In the genomic region with DNA sequence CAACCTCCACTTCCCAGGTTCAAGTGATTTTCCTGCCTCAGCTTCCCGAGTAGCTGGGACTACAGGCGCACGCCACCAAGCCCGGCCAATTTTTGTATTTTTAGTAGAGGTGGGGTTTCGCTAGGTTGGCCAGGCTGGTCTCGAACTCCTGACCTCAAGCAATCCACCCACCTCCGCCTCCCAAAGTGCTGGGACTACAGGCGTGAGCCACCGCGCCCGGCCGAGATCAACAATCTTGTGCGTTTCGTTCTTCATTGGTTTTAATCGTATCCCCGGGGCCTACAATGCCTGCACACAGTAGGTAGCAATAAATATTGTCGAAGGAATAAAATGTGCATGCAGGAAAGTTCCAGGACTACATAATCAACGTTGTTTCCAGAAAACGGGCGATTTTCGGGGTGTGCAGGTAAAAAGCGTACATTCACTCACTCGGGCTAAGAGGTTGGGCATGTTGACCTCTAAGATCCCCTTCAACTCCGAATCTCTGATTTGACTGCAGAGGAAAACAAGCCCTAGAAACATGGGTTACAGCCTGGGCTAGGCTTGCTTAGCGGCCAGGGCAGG, we compare ENCODE assay signal across 8 cellular contexts. TPM values are rescaled to one million over a fixed set of nuclear protein-coding genes. Genes with fewer than 3 reads are reported as not detected.
DNase-seq lines count a peak whose midpoint lies in the region; ATAC-seq and TF ChIP-seq lines count a peak whose summit lies in the region.

No MANE protein-coding gene starts in this region.

- intact Hi-C loops in dorsolateral prefrontal cortex (cut with DNase I) = loop anchor here (5.0 to 10.0 kb wide), 4 partner anchors 104 to 749 kb away; a partner anchor contains a TSS
- intact Hi-C loops in natural killer cell (cut with micrococcal nuclease) = loop anchor here (10.0 kb wide), 2 partner anchors 369 to 749 kb away; a partner anchor contains a TSS

- 0 out of 2 replicates have a peak, but pooled peaks cover 2% of the 10 kb centered on the region for H3F3A ChIP-seq in Loucy (ENCODE audit: low read depth)

- DNase-seq in AG09309 (ENCODE audit: low read depth) (no peak), dorsolateral prefrontal cortex (no peak), natural killer cell (no peak), GM19238 (ENCODE audit: insufficient read length, low spot score) (no peak), NCI-H226 (no peak), DMS 273 treated with DMSO at 0.1 percent for 48 hours (lab: John Stamatoyannopoulos, UW) (no peak)

- H3K27me3 ChIP-seq in Loucy (ENCODE audit: insufficient read depth, low read length, poor library complexity, severe bottlenecking) (no peaks in the 10 kb centered on the region), dorsolateral prefrontal cortex (no peaks in the 10 kb centered on the region)

- H3K9ac ChIP-seq in Loucy (ENCODE audit: low read depth, low read length, poor library complexity, severe bottlenecking) = peak overlapping the region; percentile 88

- H2AFZ ChIP-seq in Loucy (ENCODE audit: low read length) = peak overlapping the region; percentile 81

- peaks cover 42% of the 10 kb centered on the region for H3K4me1 ChIP-seq in Loucy (ENCODE audit: insufficient read depth, low read length, poor library complexity, severe bottlenecking)

- peak overlapping the region; percentile 89 to 96 for H3K27ac Mint-ChIP-seq in natural killer cell

- peak overlapping the region; percentile 83 for H3K4me2 ChIP-seq in Loucy (ENCODE audit: low read depth, low read length, poor library complexity, severe bottlenecking)

- no peaks in the 10 kb centered on the region for H3K9me3 ChIP-seq in Loucy (ENCODE audit: insufficient read depth, low read depth, low read length)

- no peaks in the 10 kb centered on the region for H3K9me3 Mint-ChIP-seq in natural killer cell

- H4K20me1 ChIP-seq in Loucy (ENCODE audit: insufficient read depth, low read length, poor library complexity, severe bottlenecking) = peaks cover 16% of the 10 kb centered on the region

- no peak for TF ChIP-seq CTCF in AG09309 (IDR thresholded peaks at IDR 0.05; ENCODE audit: control insufficient read depth, insufficient read depth, low read depth, low read length, missing control alignments)
- no peak for TF ChIP-seq CTCF in Loucy (conservative IDR thresholded peaks at IDR 0.05; ENCODE audit: low read length)
- TF ChIP-seq CTCF in dorsolateral prefrontal cortex (IDR thresholded peaks at IDR 0.05 in 54 of 56, conservative IDR thresholded peaks at IDR 0.05 in 2 of 56; ENCODE audit: low read depth in 1 of 56, partially characterized antibody in 56 of 56) = no peak
- no peak for TF ChIP-seq CTCF in natural killer cell (IDR thresholded peaks at IDR 0.05)

- H3K27me3 Mint-ChIP-seq in natural killer cell (ENCODE audit: low read depth in 2 of 2) = no peaks in the 10 kb centered on the region

- ATAC-seq in natural killer cell (no peak), GM19455 (IDR thresholded peaks at IDR 0.05; ENCODE audit: unreplicated experiment) (no peak)

- peak overlapping the region; percentile 78 for H3K4me3 ChIP-seq in AG09309 (ENCODE audit: control insufficient read depth, low read depth, low read length)
- peak overlapping the region; percentile 81 for H3K4me3 ChIP-seq in Loucy (ENCODE audit: low read length, poor library complexity, severe bottlenecking)
- H3K4me3 ChIP-seq in dorsolateral prefrontal cortex = peak overlapping the region; percentile 54 to 99 (median 89)

- H3K4me3 Mint-ChIP-seq in natural killer cell = peak overlapping the region; percentile 90

- H3K9me2 ChIP-seq in Loucy (replicated peaks; ENCODE audit: low read depth, low read length) = no peaks in the 10 kb centered on the region

- no peaks in the 10 kb centered on the region for H3K36me3 ChIP-seq in Loucy (ENCODE audit: insufficient read depth, low read length)

- H3K27ac ChIP-seq in dorsolateral prefrontal cortex = peak overlapping the region; percentile 5 to 95 (median 88)

- peaks cover 37% of the 10 kb centered on the region for H3K79me2 ChIP-seq in Loucy (ENCODE audit: insufficient read depth, low read length)

- H3K36me3 Mint-ChIP-seq in natural killer cell = no peaks in the 10 kb centered on the region

- peaks cover 48 to 51% of the 10 kb centered on the region in 2 donors for H3K4me1 Mint-ChIP-seq in natural killer cell

RNA-seq across cellular contexts. Expression of a gene that starts 2.7 kb away (rescaled TPM):
- 10 to 100 TPM; 32.1 to 71.5 (median 47.1) TPM for total RNA-seq in dorsolateral prefrontal cortex
- 10 to 100 TPM; 32.6 to 73.9 (median 52.7) TPM for total RNA-seq in natural killer cell
